In genomic region chr20:46575394-46575793, GRCh38 we compare ENCODE assay signal across 28 cellular contexts. TPM values are rescaled to one million over a fixed set of nuclear protein-coding genes. Genes with fewer than 3 reads are reported as not detected.
"Had no signal": no experiment of that assay in that cellular context is flagged by ENCODE, and none has a peak within 500 bp of the region (broad histone marks: within the 10 kb centered on the region; RNA-seq: fewer than 3 reads in every experiment).

No MANE protein-coding gene starts in this region.

- H3K27ac ChIP-seq: brain microvascular endothelial cell, cardiac muscle cell had no signal

- ATAC-seq: PC-3, T-helper 17 cell had no signal

- DNase-seq: activated CD4-positive, alpha-beta memory T cell treated with anti-CD3 and anti-CD28 coated beads, Interleukin-2, amount 10 ng/mL, durations not matched to agents 7 days and 5 days; activated CD4-positive, alpha-beta T cell treated with anti-CD3 and anti-CD28 coated beads, Interleukin-2, amount 50 U/mL, for 1 hour; activated CD4-positive, CD25-positive, alpha-beta regulatory T cell; activated gamma-delta T cell; activated naive CD4-positive, alpha-beta T cell treated with anti-CD3 and anti-CD28 coated beads for 36 hours; activated T-cell treated with anti-CD3 and anti-CD28 coated beads for 4 hours; activated T-cell treated with anti-CD3 and anti-CD28 coated beads, Interleukin-2, amount 50 U/mL, for 48 hours; amygdala; brain microvascular endothelial cell; cerebellar nuclear complex; KG1; NCI-H1092; NCI-H1930; NCI-H2171 treated with DMSO at 0.1 percent for 48 hours; NCI-H226; NCI-H526; NCI-H82; NK-92 treated with Interleukin-12 subunit alpha and Interleukin-12 subunit beta, amount 100 ng/mL, for 24 hours; PC-3; SHP77 treated with DMSO at 0.1 percent for 48 hours; T-helper 17 cell; T-helper 9 cell had no signal

- H3K4me1 Mint-ChIP-seq: activated T-helper 17 cell treated with anti-CD3 and anti-CD28 coated beads, Interleukin-2, amount 50 U/mL, for 72 hours; T-helper 17 cell had no signal

- H3K4me3 Mint-ChIP-seq: activated CD4-positive, alpha-beta memory T cell treated with anti-CD3 and anti-CD28 coated beads, Interleukin-2, amount 10 ng/mL, durations not matched to agents 7 days and 5 days; activated naive CD4-positive, alpha-beta T cell treated with anti-CD3 and anti-CD28 coated beads for 36 hours; activated naive CD8-positive, alpha-beta T cell; activated T-helper 17 cell treated with anti-CD3 and anti-CD28 coated beads, Interleukin-2, amount 50 U/mL, for 72 hours; T-helper 17 cell had no signal

- H3K9me3 Mint-ChIP-seq: activated naive CD4-positive, alpha-beta T cell treated with anti-CD3 and anti-CD28 coated beads for 36 hours; activated T-helper 17 cell treated with anti-CD3 and anti-CD28 coated beads, Interleukin-2, amount 50 U/mL, for 72 hours had no signal

- H3K4me3 ChIP-seq: cardiac muscle cell had no signal

- H3K36me3 Mint-ChIP-seq: activated naive CD8-positive, alpha-beta T cell had no signal

- H3K27ac Mint-ChIP-seq: activated CD4-positive, alpha-beta memory T cell treated with anti-CD3 and anti-CD28 coated beads, Interleukin-2, amount 10 ng/mL, durations not matched to agents 7 days and 5 days; activated naive CD4-positive, alpha-beta T cell treated with anti-CD3 and anti-CD28 coated beads for 36 hours; activated naive CD8-positive, alpha-beta T cell; activated T-helper 17 cell treated with anti-CD3 and anti-CD28 coated beads, Interleukin-2, amount 50 U/mL, for 72 hours; T-helper 17 cell had no signal

- H3K27me3 ChIP-seq: brain microvascular endothelial cell, cardiac muscle cell had no signal

- H3K36me3 ChIP-seq: brain microvascular endothelial cell, cardiac muscle cell had no signal

RNA-seq across cellular contexts. Expression of gene OCSTAMP, which starts 24.9 kb away (rescaled TPM):
- total RNA-seq: activated naive CD4-positive, alpha-beta T cell treated with anti-CD3 and anti-CD28 coated beads for 36 hours; cardiac muscle cell; LHCN-M2; M059J; NCI-H460; PC-3; T-helper 17 cell had no signal
- polyA plus RNA-seq: cardiac muscle cell had no signal
